8 cellular contexts compared by ENCODE assay signal in genomic region chr5:115601709-115602584, GRCh38. TPM values are rescaled to one million over a fixed set of nuclear protein-coding genes. Genes with fewer than 3 reads are reported as not detected.
DNase-seq lines count a peak whose midpoint lies in the region; ATAC-seq and TF ChIP-seq lines count a peak whose summit lies in the region.

TICAM2 (minus strand) TSS chr5:115602479; CDS start chr5:115581256, 21,223 bp downstream.

- no peaks in the 10 kb centered on the region for H3K36me3 Mint-ChIP-seq in glutamatergic neuron (ENCODE audit: unreplicated experiment)

- peak within 1 kb of the TSS; percentile 70 for H3K4me3 Mint-ChIP-seq in glutamatergic neuron (ENCODE audit: unreplicated experiment)

- peak within 1 kb of the TSS; percentile 74; the same call in 1 of the 2 replicates for H2AFZ ChIP-seq in OCI-LY7 (ENCODE audit: low read length)

- 0 to 1% (median 1%) methylated on average over 36 to 71 of the region's 71 CpGs for WGBS in ovary, 3 donors
- WGBS in transverse colon (ENCODE audit: low coverage in 1 of 2), 2 donors = 0 to 1% methylated on average over 1 to 54 of the region's 71 CpGs

- TF ChIP-seq EP300 in ovary (IDR thresholded peaks at IDR 0.05) = no peak
- no peak for TF ChIP-seq EP300 in transverse colon (IDR thresholded peaks at IDR 0.05; ENCODE audit: low read depth)

- intact Hi-C loops in A673 (cut with micrococcal nuclease; ENCODE audit: unreplicated experiment) = no loop called here
- intact Hi-C loops in OCI-LY7 (cut with micrococcal nuclease; ENCODE audit: unreplicated experiment) = no loop called here
- intact Hi-C loops in ovary (cut with DNase I) = no loop called here
- intact Hi-C loops in transverse colon (cut with DNase I; ENCODE audit: low total_unique reads) = no loop called here

- peak within 1 kb of the TSS; percentile 68 for H3K27ac Mint-ChIP-seq in glutamatergic neuron (ENCODE audit: unreplicated experiment)

- H4K20me1 ChIP-seq in OCI-LY7 (ENCODE audit: insufficient read depth, low read length) = no peaks in the 10 kb centered on the region

- H3K27ac ChIP-seq in A673 (ENCODE audit: low read depth, low read length, poor library complexity, severe bottlenecking) (peak within 1 kb of the TSS; percentile 68), OCI-LY7 (ENCODE audit: low read depth, low read length, poor library complexity, severe bottlenecking) (no peak within 1 kb of the TSS), ovary (peak within 1 kb of the TSS; percentile 55 to 91), transverse colon (peak within 1 kb of the TSS; percentile 90 to 95 (median 94))

- DNase-seq in A673 (ENCODE audit: low spot score) (peak; percentile 54), OCI-LY7 (ENCODE audit: low spot score) (peak; percentile 48), glutamatergic neuron (peak; percentile 72), ovary (peak; percentile 59 to 76 (median 69)), transverse colon (peak; percentile 68)
- peak; percentile 66 for DNase-seq in activated naive CD4-positive, alpha-beta T cell treated with Interleukin-2 at 50 U/mL for 16 hours

- H3K4me1 ChIP-seq in A673 (ENCODE audit: insufficient read depth, low read length, poor library complexity, severe bottlenecking) (peaks cover 3% of the 10 kb centered on the region), OCI-LY7 (ENCODE audit: insufficient read depth, low read length, poor library complexity, severe bottlenecking) (no peaks in the 10 kb centered on the region), ovary (ENCODE audit: insufficient read depth) (peaks cover 4% of the 10 kb centered on the region), transverse colon (peaks cover 3 to 32% (median 23%) of the 10 kb centered on the region in 4 donors)

- CTCF ChIA-PET in A673 (lab: Charles Lee) (no interaction called here), OCI-LY7 (lab: Charles Lee; ENCODE audit: unreplicated experiment) (no interaction called here)

- peak within 1 kb of the TSS; percentile 56 for H3K4me3 ChIP-seq in A673 (ENCODE audit: low read depth, low read length, poor library complexity, severe bottlenecking)
- peak within 1 kb of the TSS; percentile 59 for H3K4me3 ChIP-seq in OCI-LY7 (ENCODE audit: low read depth, low read length, poor library complexity, severe bottlenecking)
- H3K4me3 ChIP-seq in ovary = peak within 1 kb of the TSS; percentile 59
- H3K4me3 ChIP-seq in transverse colon = peak within 1 kb of the TSS; percentile 75 to 99 (median 90)

- H3K27me3 Mint-ChIP-seq in glutamatergic neuron (ENCODE audit: unreplicated experiment) = no peaks in the 10 kb centered on the region

- in situ Hi-C loops in transverse colon (cut with MboI; ENCODE audit: low pct_ligation_motif_present in 1 of 4, low pct_unique_long_range_greater_than_20kb in 1 of 4, low sequenced_read_pairs in 3 of 4) = no loop called here

- no peak for TF ChIP-seq POLR2A in ovary (IDR thresholded peaks at IDR 0.05)
- TF ChIP-seq POLR2A in transverse colon (IDR thresholded peaks at IDR 0.05) = peak; percentile 42

- H3K36me3 ChIP-seq in A673 (ENCODE audit: insufficient read depth, low read length, poor library complexity, severe bottlenecking) = no peaks in the 10 kb centered on the region
- 0 out of 2 replicates have a peak, but pooled peaks cover 6% of the 10 kb centered on the region for H3K36me3 ChIP-seq in OCI-LY7 (ENCODE audit: insufficient read depth, low read length)
- no peaks in the 10 kb centered on the region for H3K36me3 ChIP-seq in ovary
- no peaks in the 10 kb centered on the region for H3K36me3 ChIP-seq in transverse colon

- H3K27me3 ChIP-seq in A673 (replicated peaks; ENCODE audit: insufficient read depth, low read depth, low read length, poor library complexity) (no peaks in the 10 kb centered on the region), ovary (no peaks in the 10 kb centered on the region), transverse colon (no peaks in the 10 kb centered on the region)

- BruUV-seq in A673 (replicated peaks; lab: Mats Ljungman, UMichigan) (no TSS peak), OCI-LY7 (replicated peaks; lab: Mats Ljungman, UMichigan) (no TSS peak)

- H3K9me3 ChIP-seq in A673 (ENCODE audit: low read depth, low read length, poor library complexity, severe bottlenecking) (no peaks in the 10 kb centered on the region), OCI-LY7 (ENCODE audit: low read length) (no peaks in the 10 kb centered on the region), ovary (no peaks in the 10 kb centered on the region), transverse colon (no peaks in the 10 kb centered on the region)

- POLR2A ChIA-PET in A673 (lab: Charles Lee; ENCODE audit: low non-redundant PET) (interaction anchor here (0.7 kb wide), 1 partner anchor 244 kb away, joined by 4 read pairs; no protein-coding TSS in a partner anchor), OCI-LY7 (lab: Charles Lee) (interaction anchor here (0.6 to 1.0 kb wide), 4 partner anchors 7 to 297 kb away, joined by 3 to 4 read pairs (median 4); no protein-coding TSS in a partner anchor)

- H3K4me1 Mint-ChIP-seq in glutamatergic neuron (ENCODE audit: low read depth, unreplicated experiment) = peaks cover 9% of the 10 kb centered on the region

- TF ChIP-seq CTCF in A673 (conservative IDR thresholded peaks at IDR 0.05; ENCODE audit: low read depth, low read length) (0 out of 2 replicates have a peak, but pooled peaks have one; percentile 30), OCI-LY7 (conservative IDR thresholded peaks at IDR 0.05; ENCODE audit: low read length) (peak; percentile 42), glutamatergic neuron (IDR thresholded peaks at IDR 0.05; ENCODE audit: partially characterized antibody, unreplicated experiment) (peak; percentile 30), ovary (IDR thresholded peaks at IDR 0.05) (peak in 1 of 3 donors; percentile 16), transverse colon (IDR thresholded peaks at IDR 0.05) (peak in 3 of 5 experiments; percentile 25 to 40 (median 38))

- no peaks in the 10 kb centered on the region for H3K9me2 ChIP-seq in OCI-LY7 (ENCODE audit: insufficient read depth, low read length)

- peak within 1 kb of the TSS; percentile 79 for H3K4me2 ChIP-seq in OCI-LY7 (ENCODE audit: low read length)

- H3K9me3 Mint-ChIP-seq in glutamatergic neuron (ENCODE audit: unreplicated experiment) = no peaks in the 10 kb centered on the region

- ATAC-seq in GM18519 (IDR thresholded peaks at IDR 0.05; ENCODE audit: low FRiP score, unreplicated experiment) = peak; percentile 72
- peak; percentile 79 for ATAC-seq in HG02973 (IDR thresholded peaks at IDR 0.05; ENCODE audit: unreplicated experiment)

- H3K79me2 ChIP-seq in OCI-LY7 (ENCODE audit: insufficient read depth, low read depth, low read length) = no peaks in the 10 kb centered on the region

RNA-seq across cellular contexts. Expression of gene TICAM2, which starts in this region (rescaled TPM):
- total RNA-seq in A673 (2021) (0.32 and 1.3 TPM in 2 replicates), OCI-LY7 (2022) (0.65 and 0.87 TPM in 2 replicates), glutamatergic neuron (ENCODE audit: unreplicated experiment) (0.42 TPM), ovary (1 to 10 TPM; 1.0 to 6.4 (median 4.9) TPM), transverse colon (1 to 10 TPM in 1 of 4 donors, under 1 TPM in 1, not detected in 2; 0.68 to 1.1 TPM)
- not detected in 2 replicates for total RNA-seq in OCI-LY7 (2014; rRNA removed; shearing (Covaris generic))
- 1 to 10 TPM; 2.2 to 3.1 TPM for polyA plus RNA-seq in ovary

Comparison
In these comparisons a context has a peak if more than half of its experiments do, and no peak if none do; other contexts are left out.
1. Peak in DNase-seq, H3K4me3 ChIP-seq and H3K4me2 ChIP-seq in OCI-LY7; RNA of the gene not detected or under 1 TPM.
2. Peak in DNase-seq in glutamatergic neuron; RNA of the gene not detected or under 1 TPM.